19 cellular contexts compared by ENCODE assay signal in genomic region chr1:37153701-37154100, GRCh38.
A peak's percentile ranks its signal among the peaks of the same experiment; 100 is the strongest.
DNase-seq lines count a peak whose midpoint lies in the region; ATAC-seq and TF ChIP-seq lines count a peak whose summit lies in the region.
"Had no signal": no experiment of that assay in that cellular context is flagged by ENCODE, and none has a peak within 500 bp of the region (broad histone marks: within the 10 kb centered on the region; RNA-seq: fewer than 3 reads in every experiment).

No MANE protein-coding gene starts in this region.

- no peak overlapping the region for H3K27ac Mint-ChIP-seq in osteocyte (ENCODE audit: unreplicated experiment)
- H3K27ac Mint-ChIP-seq in type B pancreatic cell, result no peak overlapping the region
- H3K27ac Mint-ChIP-seq in activated CD4-positive, alpha-beta memory T cell treated with anti-CD3 and anti-CD28 coated beads for 36 hours, result no peak overlapping the region
- H3K27ac Mint-ChIP-seq in endothelial cell (ENCODE audit: unreplicated experiment), result no peak overlapping the region
- H3K27ac Mint-ChIP-seq: B cell; CD4-positive, alpha-beta T cell; CD8-positive, alpha-beta T cell had no signal

- POLR2A ChIA-PET in activated CD4-positive, alpha-beta memory T cell treated with anti-CD3 and anti-CD28 coated beads for 36 hours (lab: Charles Lee), result no interaction called here

- peaks cover 0 to 53% (median 0%) of the 10 kb centered on the region in 4 donors for H3K27me3 ChIP-seq in esophagus muscularis mucosa
- H3K27me3 ChIP-seq: BLaER1 treated with 17β-estradiol and CSF1 and Interleukin-3, amounts not matched to agents 10 nM and 100 nM had no signal

- H3K4me3 Mint-ChIP-seq in osteocyte (ENCODE audit: unreplicated experiment) (no peak overlapping the region), type B pancreatic cell (no peak overlapping the region), endothelial cell (ENCODE audit: unreplicated experiment) (no peak overlapping the region)
- H3K4me3 Mint-ChIP-seq in activated CD4-positive, alpha-beta memory T cell treated with anti-CD3 and anti-CD28 coated beads for 36 hours, result no peak overlapping the region
- H3K4me3 Mint-ChIP-seq: B cell; CD4-positive, alpha-beta T cell; CD8-positive, alpha-beta T cell had no signal

- no peaks in the 10 kb centered on the region for H3K36me3 ChIP-seq in esophagus muscularis mucosa
- H3K36me3 ChIP-seq: BLaER1 treated with 17β-estradiol and CSF1 and Interleukin-3, amounts not matched to agents 10 nM and 100 nM had no signal

- no peaks in the 10 kb centered on the region for H3K4me1 Mint-ChIP-seq in osteocyte (ENCODE audit: unreplicated experiment)
- H3K4me1 Mint-ChIP-seq in type B pancreatic cell (ENCODE audit: unreplicated experiment), result no peaks in the 10 kb centered on the region
- H3K4me1 Mint-ChIP-seq in activated CD4-positive, alpha-beta memory T cell treated with anti-CD3 and anti-CD28 coated beads for 36 hours (ENCODE audit: low read depth), result no peaks in the 10 kb centered on the region
- no peaks in the 10 kb centered on the region for H3K4me1 Mint-ChIP-seq in endothelial cell (ENCODE audit: unreplicated experiment)
- H3K4me1 Mint-ChIP-seq: B cell had no signal

- H3K9me3 Mint-ChIP-seq in osteocyte (ENCODE audit: unreplicated experiment) (peaks cover 11% of the 10 kb centered on the region), type B pancreatic cell (no peaks in the 10 kb centered on the region), endothelial cell (ENCODE audit: unreplicated experiment) (no peaks in the 10 kb centered on the region)
- H3K9me3 Mint-ChIP-seq in activated CD4-positive, alpha-beta memory T cell treated with anti-CD3 and anti-CD28 coated beads for 36 hours, result peaks cover 2% of the 10 kb centered on the region

- no peaks in the 10 kb centered on the region for H3K27me3 Mint-ChIP-seq in osteocyte (ENCODE audit: unreplicated experiment)
- peaks cover 39% of the 10 kb centered on the region for H3K27me3 Mint-ChIP-seq in type B pancreatic cell
- H3K27me3 Mint-ChIP-seq in activated CD4-positive, alpha-beta memory T cell treated with anti-CD3 and anti-CD28 coated beads for 36 hours, result peaks cover 12% of the 10 kb centered on the region
- peaks cover 2% of the 10 kb centered on the region for H3K27me3 Mint-ChIP-seq in endothelial cell (ENCODE audit: unreplicated experiment)

- no peak for TF ChIP-seq EP300 in esophagus muscularis mucosa (IDR thresholded peaks at IDR 0.05)

- TF ChIP-seq POLR2A in esophagus muscularis mucosa (IDR thresholded peaks at IDR 0.05; ENCODE audit: low read depth), result no peak

- TF ChIP-seq CTCF in esophagus muscularis mucosa (IDR thresholded peaks at IDR 0.05) (no peak), osteocyte (IDR thresholded peaks at IDR 0.05) (no peak), type B pancreatic cell (conservative IDR thresholded peaks at IDR 0.05) (no peak), endothelial cell (IDR thresholded peaks at IDR 0.05; ENCODE audit: unreplicated experiment) (no peak), GM20000 (IDR thresholded peaks at IDR 0.05; ENCODE audit: extremely low read depth, missing control alignments) (no peak)

- no peaks in the 10 kb centered on the region for H3K4me1 ChIP-seq in esophagus muscularis mucosa
- H3K4me1 ChIP-seq: BLaER1 treated with 17β-estradiol and CSF1 and Interleukin-3, amounts not matched to agents 10 nM and 100 nM; Caco-2 had no signal

- DNase-seq in esophagus muscularis mucosa (ENCODE audit: extremely low spot score) (peak; percentile 70), left lobe of liver (ENCODE audit: low spot score) (peak; percentile 7), osteocyte (ENCODE audit: extremely low spot score, unreplicated experiment) (peak; percentile 17), type B pancreatic cell (ENCODE audit: extremely low spot score, unreplicated experiment) (peak; percentile 36), endothelial cell (ENCODE audit: low spot score) (no peak), Ammon's horn (ENCODE audit: low spot score) (no peak), GM20000 (ENCODE audit: low spot score) (no peak)
- no peak for DNase-seq in activated CD4-positive, alpha-beta memory T cell treated with anti-CD3 and anti-CD28 coated beads for 36 hours
- DNase-seq: 8988T; ACHN; Caco-2; Calu3; CD4-positive, alpha-beta T cell; CD8-positive, alpha-beta T cell; DMS79 treated with DMSO at 0.1 percent for 48 hours; GF-D8 had no signal

- no peak overlapping the region for H3K4me3 ChIP-seq in esophagus muscularis mucosa
- H3K4me3 ChIP-seq: BLaER1 treated with 17β-estradiol and CSF1 and Interleukin-3, amounts not matched to agents 10 nM and 100 nM had no signal

- ATAC-seq in left lobe of liver, result no peak
- ATAC-seq: CD8-positive, alpha-beta T cell had no signal

- H3K36me3 Mint-ChIP-seq in osteocyte (ENCODE audit: unreplicated experiment) (no peaks in the 10 kb centered on the region), type B pancreatic cell (no peaks in the 10 kb centered on the region), endothelial cell (ENCODE audit: low read depth, unreplicated experiment) (no peaks in the 10 kb centered on the region)
- H3K36me3 Mint-ChIP-seq in activated CD4-positive, alpha-beta memory T cell treated with anti-CD3 and anti-CD28 coated beads for 36 hours, result no peaks in the 10 kb centered on the region
- H3K36me3 Mint-ChIP-seq: CD8-positive, alpha-beta T cell had no signal

- intact Hi-C loops in esophagus muscularis mucosa (cut with DNase I), result no loop called here
- intact Hi-C loops in activated CD4-positive, alpha-beta memory T cell treated with anti-CD3 and anti-CD28 coated beads for 36 hours (cut with micrococcal nuclease), result no loop called here

- CTCF ChIA-PET in activated CD4-positive, alpha-beta memory T cell treated with anti-CD3 and anti-CD28 coated beads for 36 hours (lab: Charles Lee), result no interaction called here

- no peak overlapping the region for H3K27ac ChIP-seq in esophagus muscularis mucosa (replicated peaks in 1 of 4)
- H3K27ac ChIP-seq: BLaER1 treated with 17β-estradiol and CSF1 and Interleukin-3, amounts not matched to agents 10 nM and 100 nM; C4-2B had no signal

- peaks cover 0 to 6% (median 0%) of the 10 kb centered on the region in 4 donors for H3K9me3 ChIP-seq in esophagus muscularis mucosa
- H3K9me3 ChIP-seq: Caco-2 had no signal

Comparison
In these comparisons a context has a peak if more than half of its experiments do, and no peak if none do; other contexts are left out.
1. DNase-seq: peak in esophagus muscularis mucosa (single experiment), left lobe of liver (single experiment), osteocyte (single experiment) and type B pancreatic cell (single experiment); none in activated CD4-positive, alpha-beta memory T cell treated with anti-CD3 and anti-CD28 coated beads for 36 hours (single experiment), endothelial cell (single experiment), Ammon's horn (single experiment) and GM20000 (single experiment).